In the genomic region with DNA sequence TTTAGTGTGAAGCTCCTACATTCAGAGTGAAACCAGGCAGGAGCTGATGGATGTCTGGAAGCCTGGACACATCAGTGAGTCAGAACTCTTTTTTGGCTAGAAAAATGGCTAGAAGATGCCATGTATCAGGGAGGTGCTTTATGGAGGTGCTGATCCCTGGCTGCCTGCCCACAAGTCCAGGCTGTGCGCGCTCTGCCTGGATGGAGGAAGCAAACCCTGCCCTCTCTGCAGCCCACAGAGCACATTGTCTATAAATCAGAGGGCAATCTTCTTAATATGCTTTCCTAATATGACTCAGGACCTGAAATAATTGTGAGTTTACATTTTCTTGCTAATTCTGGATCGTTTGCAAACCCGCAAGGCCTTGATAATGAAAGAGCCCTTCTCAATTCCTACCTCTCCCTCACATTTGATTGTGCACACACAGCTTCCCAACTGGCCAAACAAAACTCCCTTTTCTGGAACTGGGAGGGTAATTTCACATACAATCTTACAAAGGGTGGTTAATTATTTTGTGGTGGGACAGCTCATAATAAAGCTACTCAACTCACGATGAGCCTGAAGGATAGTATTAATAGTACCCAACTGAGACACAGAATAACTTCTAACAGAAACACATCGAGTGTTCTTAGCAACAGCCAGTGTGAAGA, we compare ENCODE assay signal across 19 cellular contexts. TPM values are rescaled to one million over a fixed set of nuclear protein-coding genes. Genes with fewer than 3 reads are reported as not detected.
DNase-seq lines count a peak whose midpoint lies in the region; ATAC-seq and TF ChIP-seq lines count a peak whose summit lies in the region.
"Had no signal": no experiment of that assay in that cellular context is flagged by ENCODE, and none has a peak within 500 bp of the region (broad histone marks: within the 10 kb centered on the region; RNA-seq: fewer than 3 reads in every experiment).

No MANE protein-coding gene starts in this region.

- H3K36me3 ChIP-seq in BE2C (no peaks in the 10 kb centered on the region), ovary (no peaks in the 10 kb centered on the region), A673 (ENCODE audit: insufficient read depth, low read length, poor library complexity, severe bottlenecking) (no peaks in the 10 kb centered on the region), mucosa of descending colon (ENCODE audit: low read depth) (no peaks in the 10 kb centered on the region)
- H3K36me3 ChIP-seq: stomach had no signal

- no peak for TF ChIP-seq EP300 in ovary (IDR thresholded peaks at IDR 0.05)

- DNase-seq in BE2C = peak; percentile 28
- DNase-seq in NCI-H69 (lab: John Stamatoyannopoulos, UW) = peak; percentile 42
- DNase-seq in dorsolateral prefrontal cortex = peak in 4 of 10 donors; percentile 45 to 87 (median 51)
- peak; percentile 11 to 56 (median 32) for DNase-seq in ovary
- DNase-seq in A673 (ENCODE audit: low spot score) = no peak
- no peak for DNase-seq in mucosa of descending colon
- no peak for DNase-seq in activated CD4-positive, alpha-beta T cell treated with anti-CD3 and anti-CD28 coated beads for 1 hour
- DNase-seq: activated CD4-positive, alpha-beta T cell treated with anti-CD3 and anti-CD28 coated beads, Interleukin-2, amount 10 ng/mL, durations not matched to agents 7 days and 5 days; activated T-cell treated with anti-CD3 and anti-CD28 coated beads, Interleukin-2, amount 50 U/mL, for 1 hour; COR-L47; endodermal cell; foreskin keratinocyte; HCEC 1CT; mammary epithelial cell; naive thymus-derived CD8-positive, alpha-beta T cell; NCI-H1694; stomach; T1000 had no signal

- H3K4me3 ChIP-seq in BE2C (ENCODE audit: low read depth, low read length) (no peak overlapping the region), dorsolateral prefrontal cortex (peak overlapping the region in 28 of 59 donors; percentile 1 to 47 (median 22)), ovary (no peak overlapping the region), A673 (ENCODE audit: low read depth, low read length, poor library complexity, severe bottlenecking) (no peak overlapping the region), mucosa of descending colon (no peak overlapping the region)
- H3K4me3 ChIP-seq: stomach had no signal

- ATAC-seq in mucosa of descending colon (no peak), GM18858 (IDR thresholded peaks at IDR 0.05; ENCODE audit: unreplicated experiment) (no peak)
- ATAC-seq: foreskin keratinocyte; naive thymus-derived CD8-positive, alpha-beta T cell had no signal

- no peak for TF ChIP-seq POLR2A in ovary (IDR thresholded peaks at IDR 0.05)

- BruUV-seq in A673 (replicated peaks; lab: Mats Ljungman, UMichigan) = no TSS peak

- peak overlapping the region in 58 of 59 donors; percentile 44 to 99 (median 83) for H3K27ac ChIP-seq in dorsolateral prefrontal cortex
- H3K27ac ChIP-seq in ovary = no peak overlapping the region
- H3K27ac ChIP-seq in A673 (ENCODE audit: low read depth, low read length, poor library complexity, severe bottlenecking) = no peak overlapping the region
- H3K27ac ChIP-seq: foreskin keratinocyte, stomach had no signal

- CTCF ChIA-PET in A673 (lab: Charles Lee) = no interaction called here

- intact Hi-C loops in dorsolateral prefrontal cortex (cut with DNase I) = no loop called here
- intact Hi-C loops in ovary (cut with DNase I) = no loop called here
- intact Hi-C loops in A673 (cut with micrococcal nuclease; ENCODE audit: unreplicated experiment) = no loop called here
- intact Hi-C loops in mucosa of descending colon (cut with DNase I, micrococcal nuclease) = no loop called here

- 3 to 12% (median 9%) methylated on average over 6 of the region's 6 CpGs for WGBS in ovary, 3 donors

- no peaks in the 10 kb centered on the region for H3K27me3 ChIP-seq in BE2C
- no peaks in the 10 kb centered on the region for H3K27me3 ChIP-seq in dorsolateral prefrontal cortex
- H3K27me3 ChIP-seq in ovary = no peaks in the 10 kb centered on the region
- H3K27me3 ChIP-seq in A673 (replicated peaks; ENCODE audit: insufficient read depth, low read depth, low read length, poor library complexity) = no peaks in the 10 kb centered on the region
- H3K27me3 ChIP-seq: foreskin keratinocyte, stomach had no signal

- no peaks in the 10 kb centered on the region for H3K4me1 ChIP-seq in BE2C
- H3K4me1 ChIP-seq in ovary (ENCODE audit: insufficient read depth) = peaks cover 4% of the 10 kb centered on the region
- no peaks in the 10 kb centered on the region for H3K4me1 ChIP-seq in A673 (ENCODE audit: insufficient read depth, low read length, poor library complexity, severe bottlenecking)
- H3K4me1 ChIP-seq in mucosa of descending colon (ENCODE audit: low read depth) = no peaks in the 10 kb centered on the region
- H3K4me1 ChIP-seq: foreskin keratinocyte, stomach had no signal

- H3K9me3 ChIP-seq in BE2C (no peaks in the 10 kb centered on the region), ovary (no peaks in the 10 kb centered on the region), A673 (ENCODE audit: low read depth, low read length, poor library complexity, severe bottlenecking) (no peaks in the 10 kb centered on the region), mucosa of descending colon (no peaks in the 10 kb centered on the region)
- H3K9me3 ChIP-seq: stomach had no signal

- POLR2A ChIA-PET in A673 (lab: Charles Lee; ENCODE audit: low non-redundant PET) = no interaction called here

- TF ChIP-seq CTCF in BE2C (IDR thresholded peaks at IDR 0.05; ENCODE audit: low read depth, low read length) (no peak), dorsolateral prefrontal cortex (IDR thresholded peaks at IDR 0.05 in 54 of 56, conservative IDR thresholded peaks at IDR 0.05 in 2 of 56; ENCODE audit: low read depth in 1 of 56, partially characterized antibody in 56 of 56) (no peak), ovary (IDR thresholded peaks at IDR 0.05) (no peak), A673 (conservative IDR thresholded peaks at IDR 0.05; ENCODE audit: low read depth, low read length) (no peak), mucosa of descending colon (IDR thresholded peaks at IDR 0.05) (no peak)

RNA-seq across cellular contexts. Expression of gene MFAP3L, which starts 11.7 kb away (rescaled TPM):
- 2.1 TPM for polyA plus RNA-seq in BE2C (2012; ENCODE audit: insufficient read depth, insufficient read length, low read depth)
- 100 to 1,000 TPM in 13 of 120 experiments, 10 to 100 TPM in 107; 42.2 to 154 (median 73.9) TPM for total RNA-seq in dorsolateral prefrontal cortex
- total RNA-seq in ovary = 1 to 10 TPM in 4 of 7 donors, under 1 TPM in 3; 0.38 to 7.6 (median 2.0) TPM
- 1 to 10 TPM; 1.0 to 4.0 TPM for polyA plus RNA-seq in ovary
- total RNA-seq in A673 (2021) = 7.6 and 8.3 TPM in 2 replicates
- total RNA-seq in mucosa of descending colon = 10 to 100 TPM in 1 of 3 donors, 1 to 10 TPM in 2; 2.5 to 10.8 (median 3.6) TPM

Comparison
In these comparisons a context has a peak if more than half of its experiments do, and no peak if none do; other contexts are left out.
1. DNase-seq: peak in BE2C (single experiment), NCI-H69 (single experiment) and ovary (5 of 5); none in A673 (single experiment), mucosa of descending colon (0 of 3) and activated CD4-positive, alpha-beta T cell treated with anti-CD3 and anti-CD28 coated beads for 1 hour (single experiment).
2. H3K27ac ChIP-seq: peak in dorsolateral prefrontal cortex (58 of 59); none in ovary (0 of 2) and A673 (single experiment).